In genomic region chrX:121389976-121390709, GRCh38 we compare ENCODE assay signal across 27 cellular contexts.
DNase-seq lines count a peak whose midpoint lies in the region; ATAC-seq, FAIRE-seq and TF ChIP-seq lines count a peak whose summit lies in the region.
"Had no signal": no experiment of that assay in that cellular context is flagged by ENCODE, and none has a peak within 500 bp of the region (broad histone marks: within the 10 kb centered on the region; RNA-seq: fewer than 3 reads in every experiment).

No MANE protein-coding gene starts in this region.

- H3K4me3 ChIP-seq in adipocyte (ENCODE audit: low read length) (no peak overlapping the region), fibroblast of the aortic adventitia (ENCODE audit: low read depth, low read length) (no peak overlapping the region)
- H3K4me3 ChIP-seq: A549, gastrocnemius medialis, vagina had no signal

- no peaks in the 10 kb centered on the region for H3K4me1 ChIP-seq in adipocyte (ENCODE audit: control insufficient read depth, insufficient read depth, low read length)
- H3K4me1 ChIP-seq: A549, gastrocnemius medialis, vagina had no signal

- H3K9me3 ChIP-seq in adipocyte (ENCODE audit: control insufficient read depth, low read length): no peaks in the 10 kb centered on the region
- H3K9me3 ChIP-seq: A549, gastrocnemius medialis, vagina had no signal

- no peaks in the 10 kb centered on the region for H3K36me3 ChIP-seq in adipocyte (ENCODE audit: control insufficient read depth, insufficient read depth, low read length, severe bottlenecking)
- H3K36me3 ChIP-seq: gastrocnemius medialis, vagina had no signal

- FAIRE-seq in H54 (lab: Jason Lieb, UNC): peak; percentile 72
- FAIRE-seq: A549, HTR-8/SVneo had no signal

- ATAC-seq in HG02678 (IDR thresholded peaks at IDR 0.05; ENCODE audit: unreplicated experiment): no peak
- ATAC-seq in HG03520 (IDR thresholded peaks at IDR 0.05; ENCODE audit: unreplicated experiment): no peak
- ATAC-seq: A549, gastrocnemius medialis, right cardiac atrium had no signal

- no peak overlapping the region for H3K9ac ChIP-seq in adipocyte (ENCODE audit: low read length)

- no peak for TF ChIP-seq CTCF in fibroblast of the aortic adventitia (IDR thresholded peaks at IDR 0.05; ENCODE audit: insufficient read depth, low read length)

- no peak for TF ChIP-seq POLR2A in H54 (IDR thresholded peaks at IDR 0.05; ENCODE audit: low read depth, low read length)

- no peaks in the 10 kb centered on the region for H3K27me3 ChIP-seq in adipocyte (replicated peaks; ENCODE audit: control insufficient read depth, insufficient read depth, low read length)
- H3K27me3 ChIP-seq: gastrocnemius medialis, vagina had no signal

- DNase-seq in A172 (ENCODE audit: low spot score) (peak; percentile 25), H54 (ENCODE audit: insufficient read length, low spot score) (peak; percentile 3), adipocyte (ENCODE audit: low read depth) (peak; percentile 2), fibroblast of the aortic adventitia (ENCODE audit: low read depth) (peak; percentile 5), NCI-H345 treated with DMSO at 0.1 percent for 48 hours (lab: John Stamatoyannopoulos, UW; ENCODE audit: unreplicated experiment) (no peak)
- DNase-seq in activated CD4-positive, alpha-beta T cell treated with anti-CD3 and anti-CD28 coated beads for 4 hours: no peak
- DNase-seq: activated CD4-positive, CD25-positive, alpha-beta regulatory T cell treated with anti-CD3 and anti-CD28 coated beads, Interleukin-2, amount 50 U/mL, for 72 hours; activated CD8-positive, alpha-beta memory T cell treated with anti-CD3 and anti-CD28 coated beads for 24 hours; activated naive CD4-positive, alpha-beta T cell treated with anti-CD3 and anti-CD28 coated beads, Interleukin-2, amount 10 ng/mL, durations not matched to agents 7 days and 5 days; activated T-cell treated with anti-CD3 and anti-CD28 coated beads, Interleukin-2, amount 50 U/mL, for 48 hours; anterior cingulate cortex; C1 segment of cervical spinal cord; gastrocnemius medialis; GDM1; Kasumi-1; kidney glomerular epithelial cell; NCI-H1930; NCI-H446; NK-92 treated with Interleukin-12 subunit alpha and Interleukin-12 subunit beta, amount 100 ng/mL, for 24 hours; right cardiac atrium; RPMI8226; substantia nigra had no signal

Comparison
In these comparisons a context has a peak if more than half of its experiments do, and no peak if none do; other contexts are left out.
1. DNase-seq: peak in A172 (single experiment), H54 (single experiment), adipocyte (single experiment) and fibroblast of the aortic adventitia (single experiment); none in NCI-H345 treated with DMSO at 0.1 percent for 48 hours (single experiment) and activated CD4-positive, alpha-beta T cell treated with anti-CD3 and anti-CD28 coated beads for 4 hours (0 of 2).